8 cellular contexts compared by ENCODE assay signal in the genomic region with DNA sequence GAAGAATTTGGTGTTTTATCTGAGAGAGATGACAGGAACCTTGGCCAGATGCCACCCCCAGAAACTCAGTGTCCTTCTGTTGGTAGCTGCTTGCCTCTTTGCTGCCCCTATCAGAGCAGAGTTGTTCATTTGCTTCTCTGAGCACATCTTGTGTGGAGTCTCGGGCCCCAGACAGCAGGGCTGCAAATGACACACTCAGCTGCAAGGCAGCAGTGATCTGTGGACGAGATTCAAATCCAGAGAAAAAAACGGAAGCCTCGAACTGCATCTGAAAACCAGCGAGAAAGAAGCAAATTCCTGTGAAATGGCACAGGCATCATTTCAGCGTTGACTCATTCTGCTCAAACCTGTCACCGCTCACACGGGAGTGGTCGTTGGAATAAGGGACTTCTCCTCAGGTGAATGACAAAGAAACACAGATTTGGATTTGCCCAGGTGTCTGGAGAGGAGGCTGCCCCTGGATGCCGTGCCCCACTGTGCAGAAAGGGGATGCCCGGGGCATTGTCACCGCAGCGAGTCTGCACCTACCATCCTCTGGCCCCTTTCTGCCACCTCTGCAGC.
DNase-seq lines count a peak whose midpoint lies in the region; ATAC-seq and TF ChIP-seq lines count a peak whose summit lies in the region.

No MANE protein-coding gene starts in this region.

- peak; percentile 29 for ATAC-seq in GM18868 (IDR thresholded peaks at IDR 0.05; ENCODE audit: unreplicated experiment)
- ATAC-seq in HG03139 (IDR thresholded peaks at IDR 0.05; ENCODE audit: unreplicated experiment): peak; percentile 26

- peak overlapping the region; percentile 7 for H3K4me3 ChIP-seq in epithelial cell of proximal tubule (ENCODE audit: low read depth, low read length)

- no peak for TF ChIP-seq CTCF in epithelial cell of proximal tubule (conservative IDR thresholded peaks at IDR 0.05; ENCODE audit: low read depth, low read length)

- peak; percentile 81 for DNase-seq in activated CD4-positive, alpha-beta T cell treated with anti-CD3 and anti-CD28 coated beads for 48 hours
- DNase-seq in epithelial cell of proximal tubule (ENCODE audit: low read depth) (no peak), COR-L47 (lab: John Stamatoyannopoulos, UW) (no peak), 8988T (no peak), NCI-H1417 treated with DMSO at 0.1 percent for 48 hours (lab: John Stamatoyannopoulos, UW) (no peak)
- DNase-seq in stimulated activated CD4-positive, alpha-beta T cell treated with anti-CD3 and anti-CD28 coated beads, TNF-alpha, amount 100 ng/mL, for 4 hours (ENCODE audit: low read depth in 3 of 3): peak; percentile 6 to 35 (median 13)

Comparison
In these comparisons a context has a peak if more than half of its experiments do, and no peak if none do; other contexts are left out.
1. DNase-seq: peak in activated CD4-positive, alpha-beta T cell treated with anti-CD3 and anti-CD28 coated beads for 48 hours (single experiment) and stimulated activated CD4-positive, alpha-beta T cell treated with anti-CD3 and anti-CD28 coated beads, TNF-alpha, amount 100 ng/mL, for 4 hours (3 of 3); none in epithelial cell of proximal tubule (single experiment), COR-L47 (single experiment), 8988T (single experiment) and NCI-H1417 treated with DMSO at 0.1 percent for 48 hours (single experiment).